In the genomic region with DNA sequence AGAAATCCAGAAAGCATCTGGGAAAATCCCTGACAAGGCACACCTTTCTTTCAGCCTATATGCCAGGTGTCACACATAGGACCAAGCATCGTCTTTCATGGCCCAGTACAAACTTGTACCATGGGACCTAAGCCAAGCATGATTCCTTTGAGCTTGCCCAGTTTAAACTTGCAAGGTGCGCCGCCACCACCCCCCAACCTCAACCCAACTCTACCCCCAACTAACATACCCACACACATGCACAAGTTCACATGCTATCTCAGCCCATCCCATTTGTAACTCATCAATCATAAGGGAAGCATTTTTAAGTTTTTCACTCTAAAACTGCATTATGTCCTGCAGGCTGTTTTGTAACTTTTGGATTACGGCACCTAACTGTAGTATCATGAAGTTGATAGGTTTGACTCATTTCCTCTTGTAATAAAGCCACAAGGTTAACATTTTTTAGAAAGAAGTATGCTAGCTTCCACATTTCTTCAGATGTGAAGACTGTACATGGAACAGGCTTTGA, we compare ENCODE assay signal across 17 cellular contexts.
DNase-seq lines count a peak whose midpoint lies in the region; TF ChIP-seq lines count a peak whose summit lies in the region.
"Had no signal": no experiment of that assay in that cellular context is flagged by ENCODE, and none has a peak within 500 bp of the region (broad histone marks: within the 10 kb centered on the region; RNA-seq: fewer than 3 reads in every experiment).

No MANE protein-coding gene starts in this region.

- no peak overlapping the region for H3K4me3 ChIP-seq in astrocyte of the spinal cord (ENCODE audit: low read depth, low read length)
- no peak overlapping the region for H3K4me3 ChIP-seq in neuronal stem cell (ENCODE audit: low read length in 2 of 2)
- H3K4me3 ChIP-seq: coronary artery, psoas muscle had no signal

- H3K36me3 ChIP-seq in neuronal stem cell (replicated peaks in 1 of 2; ENCODE audit: control insufficient read depth in 2 of 2, insufficient read depth in 2 of 2, low read length in 2 of 2), result no peaks in the 10 kb centered on the region

- no peak overlapping the region for H3K4ac ChIP-seq in neuronal stem cell (ENCODE audit: low read length)

- no peak overlapping the region for H3K18ac ChIP-seq in neuronal stem cell (ENCODE audit: low read length)

- H2BK15ac ChIP-seq in neuronal stem cell (ENCODE audit: low read length), result no peak overlapping the region

- no peak overlapping the region for H3K27ac ChIP-seq in neuronal stem cell (replicated peaks; ENCODE audit: low read length)
- H3K27ac ChIP-seq: psoas muscle had no signal

- no peak overlapping the region for H3K14ac ChIP-seq in neuronal stem cell (ENCODE audit: low read length)

- H2BK120ac ChIP-seq in neuronal stem cell (ENCODE audit: low read depth, low read length), result no peak overlapping the region

- H2BK5ac ChIP-seq in neuronal stem cell (ENCODE audit: low read length), result no peak overlapping the region

- H3K79me1 ChIP-seq in neuronal stem cell (ENCODE audit: low read depth, low read length), result no peaks in the 10 kb centered on the region

- DNase-seq in AG20443 (ENCODE audit: low spot score) (peak; percentile 53), MV-4-11 (lab: John Stamatoyannopoulos, UW) (peak; percentile 89), astrocyte of the spinal cord (ENCODE audit: low read depth, low spot score) (peak; percentile 67), kidney tubule cell (ENCODE audit: low spot score) (peak; percentile 4), superior temporal gyrus (ENCODE audit: extremely low spot score) (no peak), Ammon's horn (ENCODE audit: low spot score) (no peak), neuronal stem cell (ENCODE audit: low spot score) (no peak), NCI-H1694 (lab: John Stamatoyannopoulos, UW) (no peak)
- DNase-seq: C1 segment of cervical spinal cord; H7; NCI-H1436; NCI-H510A; psoas muscle; SHP77; stimulated activated CD4-positive, alpha-beta T cell treated with anti-CD3 and anti-CD28 coated beads, Interleukin-4, amount 100 ng/mL, for 24 hours; stimulated activated naive B cell treated with anti-CD40 and anti-IgM and Interleukin-4, amounts not matched to agents 10 μg/mL and 1 μg/mL and 100 μg/mL, for 72 hours had no signal

- H2AK5ac ChIP-seq in neuronal stem cell (ENCODE audit: low read depth, low read length), result no peak overlapping the region

- H2BK12ac ChIP-seq in neuronal stem cell (ENCODE audit: low read length), result no peak overlapping the region

- H3K4me1 ChIP-seq in neuronal stem cell (ENCODE audit: control insufficient read depth in 2 of 2, insufficient read depth in 1 of 2, low read depth in 1 of 2, low read length in 2 of 2), result no peaks in the 10 kb centered on the region
- H3K4me1 ChIP-seq: psoas muscle had no signal

- no peak overlapping the region for H3K23ac ChIP-seq in neuronal stem cell (ENCODE audit: low read depth, low read length, poor library complexity)

- no peak overlapping the region for H4K91ac ChIP-seq in neuronal stem cell (ENCODE audit: low read depth, low read length, poor library complexity)

- no peaks in the 10 kb centered on the region for H3K27me3 ChIP-seq in neuronal stem cell (ENCODE audit: control insufficient read depth in 3 of 3, insufficient read depth in 3 of 3, low read depth in 1 of 3, low read length in 3 of 3)

- no peak overlapping the region for H2AFZ ChIP-seq in neuronal stem cell (ENCODE audit: low read length)

- no peak overlapping the region for H3K9ac ChIP-seq in neuronal stem cell (ENCODE audit: low read depth, low read length, poor library complexity)

- in situ Hi-C loops in astrocyte of the spinal cord (cut with HindIII; ENCODE audit: low sequenced_read_pairs), result no loop called here

- H3K4me2 ChIP-seq in neuronal stem cell (ENCODE audit: insufficient read depth, low read length, poor library complexity, severe bottlenecking), result no peak overlapping the region

- whole genome bisulfite sequencing in neuronal stem cell (ENCODE audit: extremely low coverage in 2 of 2, insufficient read length in 2 of 2, insufficient replicate concordance in 1 of 2), 2 donors, result no CpG with 5 or more reads among the region's 4 CpGs

- H3K9me3 ChIP-seq in neuronal stem cell (replicated peaks in 1 of 2; ENCODE audit: control insufficient read depth in 2 of 2, insufficient read depth in 1 of 2, low read depth in 1 of 2, low read length in 2 of 2), result no peaks in the 10 kb centered on the region
- H3K9me3 ChIP-seq: psoas muscle had no signal

- no peak overlapping the region for H4K8ac ChIP-seq in neuronal stem cell (ENCODE audit: low read depth, low read length)

- no peak for TF ChIP-seq CTCF in astrocyte of the spinal cord (IDR thresholded peaks at IDR 0.05; ENCODE audit: low read depth, low read length)

Comparison
In these comparisons a context has a peak if more than half of its experiments do, and no peak if none do; other contexts are left out.
1. DNase-seq: peak in AG20443 (single experiment), MV-4-11 (single experiment), astrocyte of the spinal cord (single experiment) and kidney tubule cell (single experiment); none in superior temporal gyrus (single experiment), Ammon's horn (single experiment), neuronal stem cell (single experiment) and NCI-H1694 (single experiment).